Comparison of ENCODE assay signal across 16 cellular contexts in genomic region chr22:36213596-36213995, GRCh38. TPM values are rescaled to one million over a fixed set of nuclear protein-coding genes. Genes with fewer than 3 reads are reported as not detected.
DNase-seq lines count a peak whose midpoint lies in the region; ATAC-seq and TF ChIP-seq lines count a peak whose summit lies in the region.
"Had no signal": no experiment of that assay in that cellular context is flagged by ENCODE, and none has a peak within 500 bp of the region (broad histone marks: within the 10 kb centered on the region; RNA-seq: fewer than 3 reads in every experiment).

No MANE protein-coding gene starts in this region.

- H2AK5ac ChIP-seq in neuronal stem cell (ENCODE audit: low read depth, low read length), result no peak overlapping the region

- H3K9ac ChIP-seq in neuronal stem cell (ENCODE audit: low read depth, low read length, poor library complexity), result no peak overlapping the region
- H3K9ac ChIP-seq: KMS-11 had no signal

- no peak overlapping the region for H3K27ac Mint-ChIP-seq in activated CD8-positive, alpha-beta T cell treated with anti-CD3 and anti-CD28 coated beads, Interleukin-2, amount 10 ng/mL, durations not matched to agents 7 days and 5 days
- H3K27ac Mint-ChIP-seq: CD8-positive, alpha-beta memory T cell had no signal

- CTCF ChIA-PET in activated CD8-positive, alpha-beta T cell treated with anti-CD3 and anti-CD28 coated beads, Interleukin-2, amount 10 ng/mL, durations not matched to agents 7 days and 5 days (lab: Charles Lee), result no interaction called here

- no CpG with 5 or more reads among the region's 4 CpGs for WGBS in neuronal stem cell (ENCODE audit: extremely low coverage in 2 of 2, insufficient read length in 2 of 2, insufficient replicate concordance in 1 of 2), 2 donors

- no peak overlapping the region for H3K4ac ChIP-seq in neuronal stem cell (ENCODE audit: low read length)

- H3K18ac ChIP-seq in neuronal stem cell (ENCODE audit: low read length), result no peak overlapping the region

- H3K79me2 ChIP-seq in osteoblast (ENCODE audit: insufficient read depth, low read length), result no peaks in the 10 kb centered on the region

- H3K4me1 ChIP-seq in neuronal stem cell (ENCODE audit: control insufficient read depth in 2 of 2, insufficient read depth in 1 of 2, low read depth in 1 of 2, low read length in 2 of 2) (peaks cover 0 to 11% of the 10 kb centered on the region in 2 donors), SJCRH30 (no peaks in the 10 kb centered on the region), osteoblast (ENCODE audit: insufficient read depth, low read length) (no peaks in the 10 kb centered on the region)
- H3K4me1 ChIP-seq: HAP-1 had no signal

- peaks cover 0 to 4% of the 10 kb centered on the region in 2 donors for H3K9me3 ChIP-seq in neuronal stem cell (replicated peaks in 1 of 2; ENCODE audit: control insufficient read depth in 2 of 2, insufficient read depth in 1 of 2, low read depth in 1 of 2, low read length in 2 of 2)
- H3K9me3 ChIP-seq in SJCRH30 (replicated peaks), result no peaks in the 10 kb centered on the region
- H3K9me3 ChIP-seq in osteoblast (ENCODE audit: low read depth, low read length), result no peaks in the 10 kb centered on the region

- H2BK12ac ChIP-seq in neuronal stem cell (ENCODE audit: low read length), result no peak overlapping the region

- ATAC-seq in activated CD8-positive, alpha-beta T cell treated with anti-CD3 and anti-CD28 coated beads, Interleukin-2, amount 10 ng/mL, durations not matched to agents 7 days and 5 days, result no peak
- no peak for ATAC-seq in HG03457 (IDR thresholded peaks at IDR 0.05; ENCODE audit: unreplicated experiment)

- H3K36me3 ChIP-seq in neuronal stem cell (replicated peaks in 1 of 2; ENCODE audit: control insufficient read depth in 2 of 2, insufficient read depth in 2 of 2, low read length in 2 of 2) (no peaks in the 10 kb centered on the region), SJCRH30 (no peaks in the 10 kb centered on the region), osteoblast (ENCODE audit: insufficient read depth, low read length) (no peaks in the 10 kb centered on the region)
- H3K36me3 ChIP-seq: HAP-1 had no signal

- no peak overlapping the region for H3K27ac ChIP-seq in neuronal stem cell (replicated peaks; ENCODE audit: low read length)
- H3K27ac ChIP-seq in SJCRH30, result no peak overlapping the region
- H3K27ac ChIP-seq in osteoblast (ENCODE audit: low read depth, low read length), result no peak overlapping the region
- H3K27ac ChIP-seq: 22Rv1, KMS-11 had no signal

- no peak overlapping the region for H3K23ac ChIP-seq in neuronal stem cell (ENCODE audit: low read depth, low read length, poor library complexity)

- POLR2A ChIA-PET in activated CD8-positive, alpha-beta T cell treated with anti-CD3 and anti-CD28 coated beads, Interleukin-2, amount 10 ng/mL, durations not matched to agents 7 days and 5 days (lab: Charles Lee), result no interaction called here

- H4K8ac ChIP-seq in neuronal stem cell (ENCODE audit: low read depth, low read length), result no peak overlapping the region

- peaks cover 19% of the 10 kb centered on the region for H3K4me1 Mint-ChIP-seq in activated CD8-positive, alpha-beta T cell treated with anti-CD3 and anti-CD28 coated beads, Interleukin-2, amount 10 ng/mL, durations not matched to agents 7 days and 5 days (ENCODE audit: low read depth)

- no peaks in the 10 kb centered on the region for H3K79me1 ChIP-seq in neuronal stem cell (ENCODE audit: low read depth, low read length)

- peak; percentile 31 for DNase-seq in DMS 273 (lab: John Stamatoyannopoulos, UW; ENCODE audit: unreplicated experiment)
- DNase-seq in DMS 273 treated with DMSO at 0.1 percent for 48 hours (lab: John Stamatoyannopoulos, UW), result no peak
- peak; percentile 63 for DNase-seq in left kidney (ENCODE audit: low read depth, low spot score)
- DNase-seq in neuronal stem cell (ENCODE audit: low spot score), result no peak
- DNase-seq in SJCRH30, result no peak
- DNase-seq in activated CD8-positive, alpha-beta T cell treated with anti-CD3 and anti-CD28 coated beads, Interleukin-2, amount 10 ng/mL, durations not matched to agents 7 days and 5 days, result no peak
- no peak for DNase-seq in osteoblast (ENCODE audit: insufficient read length, low spot score, missing footprints)
- DNase-seq: Caco-2; CD8-positive, alpha-beta memory T cell; EL; GOT3 had no signal

- H2AFZ ChIP-seq in neuronal stem cell (ENCODE audit: low read length) (peak overlapping the region; percentile 41), osteoblast (ENCODE audit: low read length) (no peak overlapping the region)

- TF ChIP-seq CTCF in osteoblast (IDR thresholded peaks at IDR 0.05; ENCODE audit: extremely low read depth, low read depth, low read length), result no peak

- no peaks in the 10 kb centered on the region for H4K20me1 ChIP-seq in osteoblast (ENCODE audit: insufficient read depth, low read length)

- peaks cover 14% of the 10 kb centered on the region for H3K9me3 Mint-ChIP-seq in activated CD8-positive, alpha-beta T cell treated with anti-CD3 and anti-CD28 coated beads, Interleukin-2, amount 10 ng/mL, durations not matched to agents 7 days and 5 days (ENCODE audit: insufficient read depth)

- H3K14ac ChIP-seq in neuronal stem cell (ENCODE audit: low read length), result no peak overlapping the region

- H3K4me3 ChIP-seq in neuronal stem cell (ENCODE audit: low read length in 2 of 2) (no peak overlapping the region), SJCRH30 (no peak overlapping the region), osteoblast (ENCODE audit: insufficient read depth, low read length) (no peak overlapping the region)
- H3K4me3 ChIP-seq: HAP-1 had no signal

- peaks cover 6% of the 10 kb centered on the region for H3K36me3 Mint-ChIP-seq in activated CD8-positive, alpha-beta T cell treated with anti-CD3 and anti-CD28 coated beads, Interleukin-2, amount 10 ng/mL, durations not matched to agents 7 days and 5 days (ENCODE audit: low read depth)

- no peak overlapping the region for H3K4me2 ChIP-seq in neuronal stem cell (ENCODE audit: insufficient read depth, low read length, poor library complexity, severe bottlenecking)
- no peak overlapping the region for H3K4me2 ChIP-seq in osteoblast (ENCODE audit: insufficient read depth, low read length)
- H3K4me2 ChIP-seq: KMS-11 had no signal

- no peak overlapping the region for H4K91ac ChIP-seq in neuronal stem cell (ENCODE audit: low read depth, low read length, poor library complexity)

- H2BK15ac ChIP-seq in neuronal stem cell (ENCODE audit: low read length), result no peak overlapping the region

- H2BK5ac ChIP-seq in neuronal stem cell (ENCODE audit: low read length), result no peak overlapping the region

- H3K27me3 Mint-ChIP-seq in activated CD8-positive, alpha-beta T cell treated with anti-CD3 and anti-CD28 coated beads, Interleukin-2, amount 10 ng/mL, durations not matched to agents 7 days and 5 days (ENCODE audit: low read depth), result peaks cover 63% of the 10 kb centered on the region

- no peak overlapping the region for H3K4me3 Mint-ChIP-seq in activated CD8-positive, alpha-beta T cell treated with anti-CD3 and anti-CD28 coated beads, Interleukin-2, amount 10 ng/mL, durations not matched to agents 7 days and 5 days
- H3K4me3 Mint-ChIP-seq: CD8-positive, alpha-beta memory T cell had no signal

- no peak overlapping the region for H2BK120ac ChIP-seq in neuronal stem cell (ENCODE audit: low read depth, low read length)

- H3K27me3 ChIP-seq in neuronal stem cell (ENCODE audit: control insufficient read depth in 3 of 3, insufficient read depth in 3 of 3, low read depth in 1 of 3, low read length in 3 of 3) (no peaks in the 10 kb centered on the region), SJCRH30 (no peaks in the 10 kb centered on the region), osteoblast (ENCODE audit: insufficient read depth, low read length) (peaks cover 45% of the 10 kb centered on the region)

RNA-seq across cellular contexts. Expression of gene APOL4, which starts 12.0 kb away (rescaled TPM):
- polyA plus RNA-seq in neuronal stem cell (2013, experiment 1 of 2), result 0.06 TPM
- polyA plus RNA-seq in neuronal stem cell (2013, experiment 2 of 2), result 0.08 TPM
- total RNA-seq in SJCRH30 (2014; rRNA removed; shearing (Covaris generic)), result 0.10 TPM in 1 of 2 replicates, not detected in the other
- total RNA-seq in activated CD8-positive, alpha-beta T cell treated with anti-CD3 and anti-CD28 coated beads, Interleukin-2, amount 10 ng/mL, durations not matched to agents 7 days and 5 days, result 1 to 10 TPM; 6.9 to 8.5 TPM
- total RNA-seq in osteoblast, result 2.9 and 4.4 TPM in 2 replicates
- total RNA-seq: Caco-2 had no signal
- polyA plus RNA-seq: CD8-positive, alpha-beta memory T cell had no signal

RNA-seq across cellular contexts. Expression of gene APOL2, which starts 25.7 kb away (rescaled TPM):
- 4.3 TPM for polyA plus RNA-seq in neuronal stem cell (2013, experiment 1 of 2)
- polyA plus RNA-seq in neuronal stem cell (2013, experiment 2 of 2), result 4.7 TPM
- total RNA-seq in SJCRH30 (2014; rRNA removed; shearing (Covaris generic)), result 1.1 and 1.9 TPM in 2 replicates
- total RNA-seq in activated CD8-positive, alpha-beta T cell treated with anti-CD3 and anti-CD28 coated beads, Interleukin-2, amount 10 ng/mL, durations not matched to agents 7 days and 5 days, result 10 to 100 TPM; 62.4 TPM
- total RNA-seq in osteoblast, result 50.7 and 56.1 TPM in 2 replicates

RNA-seq across cellular contexts. Expression of gene APOL1, which starts 39.3 kb away (rescaled TPM):
- 0.06 TPM for polyA plus RNA-seq in neuronal stem cell (2013, experiment 1 of 2)
- 0.03 TPM for polyA plus RNA-seq in neuronal stem cell (2013, experiment 2 of 2)
- 0.12 and 0.30 TPM in 2 replicates for total RNA-seq in SJCRH30 (2014; rRNA removed; shearing (Covaris generic))
- total RNA-seq in activated CD8-positive, alpha-beta T cell treated with anti-CD3 and anti-CD28 coated beads, Interleukin-2, amount 10 ng/mL, durations not matched to agents 7 days and 5 days, result 10 to 100 TPM; 37.4 to 38.2 TPM
- 34.8 and 38.7 TPM in 2 replicates for total RNA-seq in osteoblast

RNA-seq across cellular contexts. Expression of gene APOL3, which starts 53.0 kb away (rescaled TPM):
- not detected for polyA plus RNA-seq in neuronal stem cell (2013, experiment 1 of 2)
- polyA plus RNA-seq in neuronal stem cell (2013, experiment 2 of 2), result not detected
- total RNA-seq in SJCRH30 (2014; rRNA removed; shearing (Covaris generic)), result 0.08 TPM in 1 of 2 replicates, not detected in the other
- total RNA-seq in activated CD8-positive, alpha-beta T cell treated with anti-CD3 and anti-CD28 coated beads, Interleukin-2, amount 10 ng/mL, durations not matched to agents 7 days and 5 days, result 10 to 100 TPM; 77.1 to 80.2 TPM
- total RNA-seq in osteoblast, result 12.1 and 13.8 TPM in 2 replicates
- total RNA-seq: A673, Caco-2 had no signal

Comparison
In these comparisons a context has a peak if more than half of its experiments do, and no peak if none do; other contexts are left out.
1. DNase-seq: peak in DMS 273 (single experiment) and left kidney (single experiment); none in DMS 273 treated with DMSO at 0.1 percent for 48 hours (single experiment), neuronal stem cell (single experiment), SJCRH30 (0 of 2), activated CD8-positive, alpha-beta T cell treated with anti-CD3 and anti-CD28 coated beads, Interleukin-2, amount 10 ng/mL, durations not matched to agents 7 days and 5 days (single experiment) and osteoblast (single experiment).
2. RNA of gene APOL2, which starts 25.7 kb away (total RNA-seq): 62.4 TPM in activated CD8-positive, alpha-beta T cell treated with anti-CD3 and anti-CD28 coated beads, Interleukin-2, amount 10 ng/mL, durations not matched to agents 7 days and 5 days and 50.7 to 56.1 TPM in osteoblast; 1.1 to 1.9 TPM in SJCRH30; every median in the first group is over 10 times any median in the second.
3. RNA of gene APOL1, which starts 39.3 kb away (total RNA-seq): 34.8 to 38.7 TPM in osteoblast and 37.4 to 38.2 TPM in activated CD8-positive, alpha-beta T cell treated with anti-CD3 and anti-CD28 coated beads, Interleukin-2, amount 10 ng/mL, durations not matched to agents 7 days and 5 days; 0.12 to 0.30 TPM in SJCRH30; every median in the first group is over 10 times any median in the second.